In the genomic region with DNA sequence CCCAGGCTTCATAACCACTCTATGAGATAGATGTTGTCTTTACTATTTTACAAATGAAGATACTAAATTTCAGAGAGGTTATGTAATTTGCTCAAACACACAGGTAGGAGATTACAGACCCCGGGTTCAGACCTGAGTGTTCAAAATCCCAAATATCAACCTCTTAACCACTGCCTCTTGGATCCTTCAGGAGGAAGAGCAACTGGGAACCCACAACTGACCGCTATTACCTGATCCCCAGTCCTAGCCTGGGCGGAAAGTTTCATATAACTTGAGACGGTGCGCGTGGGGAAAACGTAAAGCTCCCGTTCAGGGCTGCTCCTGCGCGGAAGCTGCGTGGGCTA, we compare ENCODE assay signal across 23 cellular contexts. TPM values are rescaled to one million over a fixed set of nuclear protein-coding genes. Genes with fewer than 3 reads are reported as not detected.
"Had no signal": no experiment of that assay in that cellular context is flagged by ENCODE, and none has a peak within 500 bp of the region (broad histone marks: within the 10 kb centered on the region; RNA-seq: fewer than 3 reads in every experiment).

No MANE protein-coding gene starts in this region.

- DNase-seq: activated CD4-positive, alpha-beta memory T cell treated with anti-CD3 and anti-CD28 coated beads for 36 hours; activated CD4-positive, alpha-beta T cell treated with anti-CD3 and anti-CD28 coated beads, Interleukin-2, amount 50 U/mL, for 1 hour; activated CD8-positive, alpha-beta memory T cell treated with anti-CD3 and anti-CD28 coated beads, Interleukin-2, amount 50 U/mL, for 48 hours; activated effector memory CD4-positive, alpha-beta T cell treated with Interleukin-2 at 50 U/mL for 16 hours; activated naive CD4-positive, alpha-beta T cell treated with anti-CD3 and anti-CD28 coated beads, Interleukin-2, amount 10 ng/mL, durations not matched to agents 7 days and 5 days; activated naive CD8-positive, alpha-beta T cell treated with anti-CD3 and anti-CD28 coated beads, Interleukin-2, amount 10 ng/mL, durations not matched to agents 7 days and 5 days; activated T-cell treated with anti-CD3 and anti-CD28 coated beads, Interleukin-2, amount 50 U/mL, for 48 hours; body of pancreas; central memory CD4-positive, alpha-beta T cell; NCI-H1105 treated with DMSO at 0.1 percent for 48 hours; NCI-H1436; NCI-H1694; NCI-H2029; NCI-H345; NCI-H524 treated with DMSO at 0.1 percent for 48 hours; SHP77; SJCRH30 had no signal

- H3K4me3 Mint-ChIP-seq: activated CD4-positive, alpha-beta memory T cell treated with anti-CD3 and anti-CD28 coated beads for 36 hours; activated naive CD4-positive, alpha-beta T cell treated with anti-CD3 and anti-CD28 coated beads, Interleukin-2, amount 10 ng/mL, durations not matched to agents 7 days and 5 days; activated naive CD8-positive, alpha-beta T cell treated with anti-CD3 and anti-CD28 coated beads, Interleukin-2, amount 10 ng/mL, durations not matched to agents 7 days and 5 days; T-helper 2 cell treated with Interferon-gamma antibody and Interleukin-4, amounts not matched to agents 5 μg/mL and 100 μg/mL, for 36 hours had no signal

- H3K27ac Mint-ChIP-seq: activated CD4-positive, alpha-beta memory T cell treated with anti-CD3 and anti-CD28 coated beads for 36 hours; activated naive CD4-positive, alpha-beta T cell treated with anti-CD3 and anti-CD28 coated beads, Interleukin-2, amount 10 ng/mL, durations not matched to agents 7 days and 5 days; activated naive CD8-positive, alpha-beta T cell treated with anti-CD3 and anti-CD28 coated beads, Interleukin-2, amount 10 ng/mL, durations not matched to agents 7 days and 5 days; T-helper 2 cell treated with Interferon-gamma antibody and Interleukin-4, amounts not matched to agents 5 μg/mL and 100 μg/mL, for 36 hours had no signal

- H3K9me3 ChIP-seq: ascending aorta, body of pancreas, SJCRH30 had no signal

- H3K36me3 Mint-ChIP-seq: activated CD4-positive, alpha-beta memory T cell treated with anti-CD3 and anti-CD28 coated beads for 36 hours; activated naive CD8-positive, alpha-beta T cell treated with anti-CD3 and anti-CD28 coated beads, Interleukin-2, amount 10 ng/mL, durations not matched to agents 7 days and 5 days had no signal

- H3K9me3 Mint-ChIP-seq: activated CD4-positive, alpha-beta memory T cell treated with anti-CD3 and anti-CD28 coated beads for 36 hours; activated naive CD4-positive, alpha-beta T cell treated with anti-CD3 and anti-CD28 coated beads, Interleukin-2, amount 10 ng/mL, durations not matched to agents 7 days and 5 days; activated naive CD8-positive, alpha-beta T cell treated with anti-CD3 and anti-CD28 coated beads, Interleukin-2, amount 10 ng/mL, durations not matched to agents 7 days and 5 days; T-helper 2 cell treated with Interferon-gamma antibody and Interleukin-4, amounts not matched to agents 5 μg/mL and 100 μg/mL, for 36 hours had no signal

- FAIRE-seq: bronchial epithelial cell, TTC549 had no signal

- H3K4me3 ChIP-seq: ascending aorta, body of pancreas, SJCRH30, SK-N-MC had no signal

- H3K36me3 ChIP-seq: ascending aorta, SJCRH30 had no signal

- ATAC-seq: body of pancreas, Panc1 had no signal

- H3K27ac ChIP-seq: ascending aorta, body of pancreas, SJCRH30, SK-N-MC had no signal

- H3K27me3 ChIP-seq: SJCRH30 had no signal

- H3K4me1 ChIP-seq: SJCRH30 had no signal

RNA-seq across cellular contexts. Expression of a gene that starts 8.9 kb away (rescaled TPM):
- total RNA-seq: ascending aorta had no signal
